8 cellular contexts compared by ENCODE assay signal in genomic region chr21:45294509-45295291, GRCh38. TPM values are rescaled to one million over a fixed set of nuclear protein-coding genes. Genes with fewer than 3 reads are reported as not detected.
DNase-seq lines count a peak whose midpoint lies in the region; ATAC-seq and TF ChIP-seq lines count a peak whose summit lies in the region.

No MANE protein-coding gene starts in this region.

- CTCF ChIA-PET in AG04450 (lab: Charles Lee), result interaction anchor here (1.3 to 1.5 kb wide), 4 partner anchors 107 to 526 kb away, joined by 3 to 5 read pairs (median 4); no protein-coding TSS in a partner anchor

- H3K27ac ChIP-seq in AG04450 (ENCODE audit: low read depth, low read length) (peak overlapping the region; percentile 100), esophagus squamous epithelium (peak overlapping the region; percentile 77 to 95 (median 92))

- 74 to 77% methylated on average over 17 to 26 of the region's 40 CpGs for WGBS in esophagus squamous epithelium, 2 donors

- H3K36me3 Mint-ChIP-seq in nephron progenitor cell (ENCODE audit: low read depth), result peaks cover 21% of the 10 kb centered on the region

- peaks cover 15% of the 10 kb centered on the region for H3K27me3 Mint-ChIP-seq in nephron progenitor cell (ENCODE audit: low read depth, poor library complexity)

- peak overlapping the region; percentile 22 for H3K4me3 ChIP-seq in AG04450 (ENCODE audit: low read depth, low read length)
- peak overlapping the region in 1 of 4 donors; percentile 10 for H3K4me3 ChIP-seq in esophagus squamous epithelium

- in situ Hi-C loops in ACHN (cut with HindIII; ENCODE audit: low pct_ligation_motif_present, low pct_unique_long_range_greater_than_20kb, low sequenced_read_pairs), result no loop called here

- H3K27me3 ChIP-seq in AG04450 (ENCODE audit: control insufficient read depth, insufficient read depth, low read length) (no peaks in the 10 kb centered on the region), esophagus squamous epithelium (no peaks in the 10 kb centered on the region)

- H3K9me3 ChIP-seq in AG04450 (ENCODE audit: control insufficient read depth, insufficient read depth, low read length) (peaks cover 11% of the 10 kb centered on the region), esophagus squamous epithelium (no peaks in the 10 kb centered on the region)

- peak overlapping the region; percentile 98 for H3K27ac Mint-ChIP-seq in nephron progenitor cell

- no peaks in the 10 kb centered on the region for H3K36me3 ChIP-seq in esophagus squamous epithelium

- H3K9me3 Mint-ChIP-seq in nephron progenitor cell, result peaks cover 8% of the 10 kb centered on the region

- no peak; the same call in 1 of the 2 replicates for TF ChIP-seq CTCF in AG04450 (IDR thresholded peaks at IDR 0.05; ENCODE audit: low read depth, low read length)
- no peak for TF ChIP-seq CTCF in esophagus squamous epithelium (IDR thresholded peaks at IDR 0.05)
- no peak for TF ChIP-seq CTCF in nephron progenitor cell (IDR thresholded peaks at IDR 0.05)

- intact Hi-C loops in esophagus squamous epithelium (cut with DNase I), result no loop called here

- peaks cover 20 to 63% (median 36%) of the 10 kb centered on the region in 3 donors for H3K4me1 ChIP-seq in esophagus squamous epithelium

- DNase-seq in AG04450 (ENCODE audit: low read depth, low spot score) (peak; percentile 98), esophagus squamous epithelium (lab: John Stamatoyannopoulos, UW) (no peak), nephron progenitor cell (peak; percentile 66), nucleus accumbens (lab: John Stamatoyannopoulos, UW) (no peak), ACHN (no peak), NAMALWA (ENCODE audit: low spot score) (no peak)

- ATAC-seq in HG03460 (IDR thresholded peaks at IDR 0.05; ENCODE audit: unreplicated experiment), result no peak

- peaks cover 68% of the 10 kb centered on the region for H3K4me1 Mint-ChIP-seq in nephron progenitor cell

- peak in 2 of 4 donors; percentile 7 to 30 for TF ChIP-seq POLR2A in esophagus squamous epithelium (IDR thresholded peaks at IDR 0.05)

- POLR2A ChIA-PET in AG04450 (lab: Yijun Ruan, JAX), result interaction anchor here (0.6 to 2.3 kb wide), 10 partner anchors 12 to 156 kb away, joined by 3 to 9 read pairs (median 3); no protein-coding TSS in a partner anchor

- peak overlapping the region; percentile 71 for H3K4me3 Mint-ChIP-seq in nephron progenitor cell

TF ChIP-seq in PFSK-1, 5 proteins besides CTCF, POLR2A, EP300 and RAD21:
- TF ChIP-seq POLR2AphosphoS5 (IDR thresholded peaks at IDR 0.05; ENCODE audit: low read depth, low read length) (peak; percentile 63), TAF1 (IDR thresholded peaks at IDR 0.05; ENCODE audit: borderline replicate concordance, insufficient read depth, low read length) (no peak; the same call in 1 of the 2 replicates)

RNA-seq across cellular contexts. Expression of gene POFUT2, which starts 7.0 kb away (rescaled TPM):
- polyA plus RNA-seq in AG04450 (2011; rRNA removed), result 34.2 and 35.5 TPM in 2 replicates
- polyA minus RNA-seq in AG04450 (2011; rRNA and poly(A)+ RNA removed), result 15.6 and 26.6 TPM in 2 replicates
- 41.1 TPM for polyA plus RNA-seq in PFSK-1 (2012; ENCODE audit: insufficient read length, low read depth)
- total RNA-seq in esophagus squamous epithelium, result 10 to 100 TPM in 2 of 4 donors, 1 to 10 TPM in 2; 7.9 to 11.4 (median 9.4) TPM

Comparison
In these comparisons a context has a peak if more than half of its experiments do, and no peak if none do; other contexts are left out.
1. DNase-seq: peak in AG04450 (single experiment) and nephron progenitor cell (single experiment); none in esophagus squamous epithelium (single experiment), nucleus accumbens (0 of 56), ACHN (single experiment) and NAMALWA (single experiment).